29 cellular contexts compared by ENCODE assay signal in genomic region chr13:76783798-76784197, GRCh38.
DNase-seq lines count a peak whose midpoint lies in the region; ATAC-seq, FAIRE-seq and TF ChIP-seq lines count a peak whose summit lies in the region.
"Had no signal": no experiment of that assay in that cellular context is flagged by ENCODE, and none has a peak within 500 bp of the region (broad histone marks: within the 10 kb centered on the region; RNA-seq: fewer than 3 reads in every experiment).

No MANE protein-coding gene starts in this region.

- no peak overlapping the region for H4K5ac ChIP-seq in H1 (ENCODE audit: insufficient read length, low read depth, low read length)

- no peaks in the 10 kb centered on the region for H3K79me1 ChIP-seq in H1 (ENCODE audit: low read depth, low read length)

- H3K79me2 ChIP-seq in HCT116 (ENCODE audit: insufficient read depth, low read length) (no peaks in the 10 kb centered on the region), H1 (ENCODE audit: control insufficient read depth in 1 of 2, insufficient read depth in 2 of 2, low read length in 2 of 2) (no peaks in the 10 kb centered on the region)

- H3K27me3 Mint-ChIP-seq in activated naive CD4-positive, alpha-beta T cell treated with anti-CD3 and anti-CD28 coated beads, Interleukin-2, amount 10 ng/mL, durations not matched to agents 7 days and 5 days: no peaks in the 10 kb centered on the region
- peaks cover 0 to 11% (median 1%) of the 10 kb centered on the region in 3 donors for H3K27me3 Mint-ChIP-seq in immature natural killer cell (ENCODE audit: low read depth in 3 of 3)

- H3K23ac ChIP-seq in H1 (ENCODE audit: insufficient read length): no peak overlapping the region

- no peak for TF ChIP-seq RAD21 in HCT116 (IDR thresholded peaks at IDR 0.05; ENCODE audit: low read depth)
- TF ChIP-seq RAD21 in H1 (IDR thresholded peaks at IDR 0.05 in 1 of 2, conservative IDR thresholded peaks at IDR 0.05 in 1 of 2; ENCODE audit: low read depth in 2 of 2, low read length in 2 of 2): no peak

- BruUV-seq in HCT116 (replicated peaks; lab: Mats Ljungman, UMichigan): no TSS peak

- H3K36me3 Mint-ChIP-seq in activated naive CD4-positive, alpha-beta T cell treated with anti-CD3 and anti-CD28 coated beads, Interleukin-2, amount 10 ng/mL, durations not matched to agents 7 days and 5 days: no peaks in the 10 kb centered on the region
- no peaks in the 10 kb centered on the region for H3K36me3 Mint-ChIP-seq in immature natural killer cell
- H3K36me3 Mint-ChIP-seq: activated CD8-positive, alpha-beta memory T cell treated with anti-CD3 and anti-CD28 coated beads, Interleukin-2, amount 10 ng/mL, durations not matched to agents 7 days and 5 days; activated naive CD4-positive, alpha-beta T cell treated with anti-CD3 and anti-CD28 coated beads, Interleukin-2, amount 50 U/mL, for 24 hours; stimulated activated effector memory CD8-positive, alpha-beta T cell treated with anti-CD3 and anti-CD28 coated beads, Interleukin-12 subunit alpha, Interleukin-12 subunit beta, amount 100 ng/mL, for 72 hours; T-cell had no signal

- CTCF ChIA-PET in HCT116 (lab: Charles Lee): no interaction called here
- CTCF ChIA-PET in H1 (lab: Charles Lee; ENCODE audit: partially characterized antibody): interaction anchor here (0.5 kb wide), 1 partner anchor 16 kb away, joined by 4 read pairs; no protein-coding TSS in a partner anchor
- CTCF ChIA-PET in activated naive CD4-positive, alpha-beta T cell treated with anti-CD3 and anti-CD28 coated beads, Interleukin-2, amount 10 ng/mL, durations not matched to agents 7 days and 5 days (lab: Charles Lee): no interaction called here

- no peaks in the 10 kb centered on the region for H3K9me3 ChIP-seq in HCT116 (ENCODE audit: control insufficient read depth in 1 of 2, insufficient read depth in 1 of 2, low read depth in 1 of 2, low read length in 2 of 2)
- H3K9me3 ChIP-seq in H1 (ENCODE audit: insufficient read depth in 2 of 2, low read depth in 1 of 2, low read length in 1 of 2): no peaks in the 10 kb centered on the region
- H3K9me3 ChIP-seq in left lung: peaks cover 0 to 7% of the 10 kb centered on the region in 2 donors
- H3K9me3 ChIP-seq: HAP-1, neutrophil had no signal

- no peaks in the 10 kb centered on the region for H3K9me2 ChIP-seq in HCT116 (ENCODE audit: insufficient read depth)

- H3K27ac ChIP-seq in HCT116 (ENCODE audit: low read depth, low read length): no peak overlapping the region
- no peak overlapping the region for H3K27ac ChIP-seq in H1 (ENCODE audit: low read depth, low read length)
- H3K27ac ChIP-seq in left lung: no peak overlapping the region
- H3K27ac ChIP-seq: BLaER1 treated with 17β-estradiol and CSF1 and Interleukin-3, amounts not matched to agents 10 nM and 100 nM; heart right ventricle; neutrophil; psoas muscle; skin epidermis had no signal

- H2BK15ac ChIP-seq in H1 (ENCODE audit: low read length): no peak overlapping the region

- POLR2A ChIA-PET in HCT116 (lab: Charles Lee) (no interaction called here), H1 (lab: Charles Lee; ENCODE audit: partially characterized antibody) (no interaction called here)

- H3K4me3 ChIP-seq in HCT116 (replicated peaks in 1 of 2; ENCODE audit: low read depth in 1 of 2, low read length in 2 of 2) (no peak overlapping the region), H1 (ENCODE audit: extremely low read depth in 1 of 4, insufficient read depth in 2 of 4, low read depth in 3 of 4, low read length in 4 of 4) (no peak overlapping the region), left lung (no peak overlapping the region)
- H3K4me3 ChIP-seq: BLaER1 treated with 17β-estradiol and CSF1 and Interleukin-3, amounts not matched to agents 10 nM and 100 nM; HAP-1; heart right ventricle; lung; psoas muscle; skin epidermis had no signal

- H3K4me3 Mint-ChIP-seq in activated naive CD4-positive, alpha-beta T cell treated with anti-CD3 and anti-CD28 coated beads, Interleukin-2, amount 10 ng/mL, durations not matched to agents 7 days and 5 days: no peak overlapping the region
- H3K4me3 Mint-ChIP-seq in immature natural killer cell: no peak overlapping the region
- H3K4me3 Mint-ChIP-seq: activated CD4-positive, alpha-beta T cell treated with anti-CD3 and anti-CD28 coated beads, Interleukin-2, amount 10 ng/mL, durations not matched to agents 24 days and 14 days; activated CD8-positive, alpha-beta memory T cell treated with anti-CD3 and anti-CD28 coated beads, Interleukin-2, amount 10 ng/mL, durations not matched to agents 7 days and 5 days; activated naive CD4-positive, alpha-beta T cell treated with anti-CD3 and anti-CD28 coated beads, Interleukin-2, amount 50 U/mL, for 24 hours; stimulated activated effector memory CD8-positive, alpha-beta T cell treated with anti-CD3 and anti-CD28 coated beads, Interleukin-12 subunit alpha, Interleukin-12 subunit beta, amount 100 ng/mL, for 72 hours; T-cell had no signal

- no peak overlapping the region for H2BK120ac ChIP-seq in H1 (replicated peaks; ENCODE audit: low read depth, low read length)

- H2BK20ac ChIP-seq in H1 (ENCODE audit: low read length): no peak overlapping the region

- H2AK5ac ChIP-seq in H1 (ENCODE audit: low read depth, low read length): no peak overlapping the region

- H3K36me3 ChIP-seq in HCT116 (ENCODE audit: control insufficient read depth in 1 of 2, insufficient read depth in 2 of 2, low read length in 2 of 2): no peaks in the 10 kb centered on the region
- H3K36me3 ChIP-seq in H1 (ENCODE audit: control insufficient read depth in 2 of 4, insufficient read depth in 4 of 4, low read length in 3 of 4): no peaks in the 10 kb centered on the region
- no peaks in the 10 kb centered on the region for H3K36me3 ChIP-seq in left lung
- H3K36me3 ChIP-seq: BLaER1 treated with 17β-estradiol and CSF1 and Interleukin-3, amounts not matched to agents 10 nM and 100 nM; HAP-1; heart right ventricle; neutrophil had no signal

- TF ChIP-seq CTCF in HCT116 (IDR thresholded peaks at IDR 0.05 in 2 of 3, conservative IDR thresholded peaks at IDR 0.05 in 1 of 3; ENCODE audit: borderline replicate concordance in 1 of 3, insufficient read depth in 1 of 3, low read depth in 2 of 3, low read length in 2 of 3) (no peak), H1 (IDR thresholded peaks at IDR 0.05; ENCODE audit: control extremely low read depth in 1 of 3, insufficient read depth in 1 of 3, low read depth in 1 of 3, low read length in 3 of 3) (no peak), left lung (IDR thresholded peaks at IDR 0.05) (no peak)

- H3K27ac Mint-ChIP-seq in activated naive CD4-positive, alpha-beta T cell treated with anti-CD3 and anti-CD28 coated beads, Interleukin-2, amount 10 ng/mL, durations not matched to agents 7 days and 5 days: no peak overlapping the region
- no peak overlapping the region for H3K27ac Mint-ChIP-seq in immature natural killer cell
- H3K27ac Mint-ChIP-seq: activated CD4-positive, alpha-beta T cell treated with anti-CD3 and anti-CD28 coated beads, Interleukin-2, amount 10 ng/mL, durations not matched to agents 24 days and 14 days; activated CD8-positive, alpha-beta memory T cell treated with anti-CD3 and anti-CD28 coated beads, Interleukin-2, amount 10 ng/mL, durations not matched to agents 7 days and 5 days; activated naive CD4-positive, alpha-beta T cell treated with anti-CD3 and anti-CD28 coated beads, Interleukin-2, amount 50 U/mL, for 24 hours; stimulated activated effector memory CD8-positive, alpha-beta T cell treated with anti-CD3 and anti-CD28 coated beads, Interleukin-12 subunit alpha, Interleukin-12 subunit beta, amount 100 ng/mL, for 72 hours; T-cell had no signal

- H3K23me2 ChIP-seq in H1 (ENCODE audit: low read depth, low read length): no peaks in the 10 kb centered on the region; the same call in 1 of the 2 replicates

- H3K27me3 ChIP-seq in HCT116 (ENCODE audit: insufficient read depth, low read length) (no peaks in the 10 kb centered on the region), H1 (replicated peaks in 1 of 4; ENCODE audit: control insufficient read depth in 3 of 4, extremely low read depth in 1 of 4, insufficient read depth in 3 of 4, low read length in 3 of 4) (no peaks in the 10 kb centered on the region), left lung (no peaks in the 10 kb centered on the region)
- H3K27me3 ChIP-seq: BLaER1 treated with 17β-estradiol and CSF1 and Interleukin-3, amounts not matched to agents 10 nM and 100 nM; heart right ventricle; neutrophil had no signal

- H3K4me2 ChIP-seq in HCT116 (ENCODE audit: low read length) (no peak overlapping the region), H1 (ENCODE audit: insufficient read depth in 1 of 2, low read depth in 2 of 2, low read length in 2 of 2) (no peak overlapping the region)
- H3K4me2 ChIP-seq: BLaER1 treated with 17β-estradiol and CSF1 and Interleukin-3, amounts not matched to agents 10 nM and 100 nM had no signal

- H3K14ac ChIP-seq in H1 (ENCODE audit: insufficient read length): no peak overlapping the region

- H3K56ac ChIP-seq in H1 (replicated peaks; ENCODE audit: insufficient read length, low read depth, low read length): no peak overlapping the region

- TF ChIP-seq POLR2A in HCT116 (IDR thresholded peaks at IDR 0.05; ENCODE audit: borderline replicate concordance, extremely low read depth, insufficient read depth, insufficient read length) (no peak), H1 (IDR thresholded peaks at IDR 0.05; ENCODE audit: control extremely low read depth in 1 of 2, low read depth in 2 of 2, low read length in 2 of 2) (no peak)

- H3K4me1 Mint-ChIP-seq in activated naive CD4-positive, alpha-beta T cell treated with anti-CD3 and anti-CD28 coated beads, Interleukin-2, amount 10 ng/mL, durations not matched to agents 7 days and 5 days: no peaks in the 10 kb centered on the region
- H3K4me1 Mint-ChIP-seq in immature natural killer cell: no peaks in the 10 kb centered on the region
- H3K4me1 Mint-ChIP-seq: activated CD4-positive, alpha-beta T cell treated with anti-CD3 and anti-CD28 coated beads, Interleukin-2, amount 10 ng/mL, durations not matched to agents 24 days and 14 days; activated CD8-positive, alpha-beta memory T cell treated with anti-CD3 and anti-CD28 coated beads, Interleukin-2, amount 10 ng/mL, durations not matched to agents 7 days and 5 days; activated naive CD4-positive, alpha-beta T cell treated with anti-CD3 and anti-CD28 coated beads, Interleukin-2, amount 50 U/mL, for 24 hours; stimulated activated effector memory CD8-positive, alpha-beta T cell treated with anti-CD3 and anti-CD28 coated beads, Interleukin-12 subunit alpha, Interleukin-12 subunit beta, amount 100 ng/mL, for 72 hours; T-cell had no signal

- no peak overlapping the region for H2BK5ac ChIP-seq in H1 (ENCODE audit: low read depth, low read length)

- 75% methylated on average over 3 of the region's 3 CpGs; no CpG with 5 or more reads in 1 of the 2 experiments for WGBS in H1 (ENCODE audit: extremely low coverage in 1 of 2, insufficient coverage in 1 of 2, insufficient read length in 1 of 2, insufficient replicate concordance in 2 of 2, low coverage in 1 of 2, low lambda C conversion rate in 2 of 2, missing lambda C conversion rate in 1 of 2), 2 experiments

- peak; percentile 67 for DNase-seq in COR-L47 (lab: John Stamatoyannopoulos, UW)
- no peak for DNase-seq in HCT116 (ENCODE audit: low read depth, low spot score)
- peak; percentile 72 for DNase-seq in NCI-H748 (lab: John Stamatoyannopoulos, UW; ENCODE audit: unreplicated experiment)
- DNase-seq in H1 (ENCODE audit: low read depth in 1 of 2, low spot score in 2 of 2): peak in 1 of 2 experiments; percentile 3
- no peak for DNase-seq in activated naive CD4-positive, alpha-beta T cell treated with anti-CD3 and anti-CD28 coated beads, Interleukin-2, amount 10 ng/mL, durations not matched to agents 7 days and 5 days
- no peak for DNase-seq in left lung
- DNase-seq in immature natural killer cell: no peak
- DNase-seq: activated CD4-positive, alpha-beta T cell treated with anti-CD3 and anti-CD28 coated beads, Interleukin-2, amount 10 ng/mL, durations not matched to agents 24 days and 14 days; activated CD8-positive, alpha-beta memory T cell treated with anti-CD3 and anti-CD28 coated beads, Interleukin-2, amount 10 ng/mL, durations not matched to agents 7 days and 5 days; anterior cingulate cortex; erythroblast; foreskin fibroblast; GDM1; heart right ventricle; Karpas-422; kidney; NCI-H82; psoas muscle; stimulated activated CD4-positive, alpha-beta T cell treated with anti-CD3 and anti-CD28 coated beads, Interleukin-2, amount 100 ng/mL, for 24 hours; T-cell had no signal

- intact Hi-C loops in HCT116 (cut with micrococcal nuclease): no loop called here
- intact Hi-C loops in left lung (cut with DNase I): no loop called here

- no peak for ATAC-seq in HCT116
- ATAC-seq in left lung: no peak
- ATAC-seq in HG02798 (IDR thresholded peaks at IDR 0.05; ENCODE audit: poor library complexity, unreplicated experiment): no peak
- ATAC-seq: activated CD8-positive, alpha-beta memory T cell treated with anti-CD3 and anti-CD28 coated beads, Interleukin-2, amount 10 ng/mL, durations not matched to agents 7 days and 5 days; heart right ventricle; psoas muscle; stimulated activated effector memory CD8-positive, alpha-beta T cell treated with anti-CD3 and anti-CD28 coated beads, Interleukin-12 subunit alpha, Interleukin-12 subunit beta, amount 100 ng/mL, for 72 hours; T-cell had no signal

- H3K4me1 ChIP-seq in HCT116 (ENCODE audit: control insufficient read depth in 1 of 2, insufficient read depth in 2 of 2, low read length in 2 of 2) (no peaks in the 10 kb centered on the region), H1 (replicated peaks in 1 of 4; ENCODE audit: control insufficient read depth in 3 of 4, insufficient read depth in 4 of 4, low read length in 3 of 4) (peaks cover 0 to 4% (median 0%) of the 10 kb centered on the region in 4 experiments; a peak in 1 of 7 replicates), left lung (no peaks in the 10 kb centered on the region)
- H3K4me1 ChIP-seq: HAP-1, heart right ventricle, psoas muscle had no signal

- H3K18ac ChIP-seq in H1 (ENCODE audit: extremely low read depth, low read length): no peak overlapping the region

- H3K4ac ChIP-seq in H1 (replicated peaks; ENCODE audit: insufficient read length, low read depth, low read length): no peak overlapping the region

- H2AFZ ChIP-seq in HCT116 (ENCODE audit: low read depth, low read length, poor library complexity, severe bottlenecking): no peak overlapping the region
- no peak overlapping the region for H2AFZ ChIP-seq in H1 (ENCODE audit: low read length)

- H2BK12ac ChIP-seq in H1 (ENCODE audit: low read depth, low read length): no peak overlapping the region

- H4K8ac ChIP-seq in H1 (ENCODE audit: extremely low read depth, insufficient read depth, low read length): no peak overlapping the region

- peak; percentile 7 for FAIRE-seq in H1 (lab: Jason Lieb, UNC)
- FAIRE-seq: GM18507 had no signal

- no peak for TF ChIP-seq EP300 in H1 (IDR thresholded peaks at IDR 0.05; ENCODE audit: borderline replicate concordance in 1 of 2, low read depth in 2 of 2, low read length in 2 of 2)

- H3K9ac ChIP-seq in HCT116 (ENCODE audit: low read length): no peak overlapping the region
- no peak overlapping the region for H3K9ac ChIP-seq in H1 (replicated peaks in 1 of 4; ENCODE audit: extremely low read depth in 1 of 4, low read depth in 3 of 4, low read length in 3 of 4)
- H3K9ac ChIP-seq: BLaER1 treated with 17β-estradiol and CSF1 and Interleukin-3, amounts not matched to agents 10 nM and 100 nM had no signal

- no peaks in the 10 kb centered on the region for H3K9me3 Mint-ChIP-seq in activated naive CD4-positive, alpha-beta T cell treated with anti-CD3 and anti-CD28 coated beads, Interleukin-2, amount 10 ng/mL, durations not matched to agents 7 days and 5 days
- peaks cover 0 to 11% (median 3%) of the 10 kb centered on the region in 6 donors for H3K9me3 Mint-ChIP-seq in immature natural killer cell
- H3K9me3 Mint-ChIP-seq: activated CD4-positive, alpha-beta T cell treated with anti-CD3 and anti-CD28 coated beads, Interleukin-2, amount 10 ng/mL, durations not matched to agents 24 days and 14 days; stimulated activated effector memory CD8-positive, alpha-beta T cell treated with anti-CD3 and anti-CD28 coated beads, Interleukin-12 subunit alpha, Interleukin-12 subunit beta, amount 100 ng/mL, for 72 hours had no signal

- RAD21 ChIA-PET in HCT116 (lab: Charles Lee; ENCODE audit: low non-redundant PET in 1 of 2, low total read pairs in 2 of 2, uncharacterized antibody in 2 of 2, unreplicated experiment in 2 of 2): no interaction called here

- H4K20me1 ChIP-seq in HCT116 (ENCODE audit: insufficient read depth): no peaks in the 10 kb centered on the region
- H4K20me1 ChIP-seq in H1 (replicated peaks in 1 of 2; ENCODE audit: control insufficient read depth in 1 of 2, insufficient read depth in 2 of 2, low read length in 2 of 2): no peaks in the 10 kb centered on the region
- H4K20me1 ChIP-seq: BLaER1 treated with 17β-estradiol and CSF1 and Interleukin-3, amounts not matched to agents 10 nM and 100 nM had no signal

- no peak overlapping the region for H4K91ac ChIP-seq in H1 (replicated peaks; ENCODE audit: insufficient read length, low read length)

Comparison
In these comparisons a context has a peak if more than half of its experiments do, and no peak if none do; other contexts are left out.
1. DNase-seq: peak in COR-L47 (single experiment) and NCI-H748 (single experiment); none in HCT116 (single experiment), activated naive CD4-positive, alpha-beta T cell treated with anti-CD3 and anti-CD28 coated beads, Interleukin-2, amount 10 ng/mL, durations not matched to agents 7 days and 5 days (single experiment), left lung (0 of 2) and immature natural killer cell (0 of 3).